In the genomic region with DNA sequence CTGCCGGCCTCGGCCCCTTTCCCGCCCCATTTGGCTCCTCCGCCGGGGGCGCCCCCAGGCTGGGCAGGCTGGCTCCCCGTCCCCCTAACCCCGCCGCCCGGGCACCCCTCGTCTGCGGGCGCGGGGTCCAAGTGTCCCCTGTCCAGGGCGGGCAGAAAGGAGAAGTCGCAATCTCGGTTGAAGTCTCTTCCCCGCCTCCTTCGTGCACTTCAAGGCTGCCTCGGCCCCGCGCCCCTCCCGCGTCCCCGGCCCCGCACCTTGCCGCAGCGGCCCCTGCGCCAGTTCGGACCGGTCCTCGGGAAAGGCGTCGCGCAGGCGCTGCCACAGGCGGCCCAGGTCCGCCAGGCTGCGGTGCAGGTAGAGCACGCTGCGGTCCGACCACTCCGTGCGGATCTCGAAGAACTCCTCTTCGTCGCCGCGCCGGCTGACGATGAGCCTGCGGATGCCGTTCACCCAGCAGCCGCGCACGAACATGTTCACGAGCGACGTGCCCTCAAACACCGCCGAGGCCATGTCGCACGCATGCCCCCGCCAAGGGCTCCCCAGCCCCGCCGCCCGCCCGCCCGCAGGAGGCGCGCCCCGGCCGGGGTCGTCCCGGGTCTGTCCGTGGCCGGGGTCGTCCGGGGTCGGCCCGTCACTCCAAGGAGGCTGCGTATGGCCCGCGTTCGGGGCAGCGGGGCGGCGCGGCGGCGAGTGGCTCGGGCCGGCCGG, we compare ENCODE assay signal across 8 cellular contexts. TPM values are rescaled to one million over a fixed set of nuclear protein-coding genes. Genes with fewer than 3 reads are reported as not detected.
DNase-seq lines count a peak whose midpoint lies in the region; ATAC-seq and TF ChIP-seq lines count a peak whose summit lies in the region.

A gene with protein sequence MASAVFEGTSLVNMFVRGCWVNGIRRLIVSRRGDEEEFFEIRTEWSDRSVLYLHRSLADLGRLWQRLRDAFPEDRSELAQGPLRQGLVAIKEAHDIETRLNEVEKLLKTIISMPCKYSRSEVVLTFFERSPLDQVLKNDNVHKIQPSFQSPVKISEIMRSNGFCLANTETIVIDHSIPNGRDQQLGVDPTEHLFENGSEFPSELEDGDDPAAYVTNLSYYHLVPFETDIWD (minus strand): TSS at position 695 of the 711 bp plus-strand sequence. CDS start 182 bp downstream, at position 513.

- H3K9me3 Mint-ChIP-seq in stimulated activated memory B cell treated with anti-CD40 and anti-IgM and Interleukin-4, amounts not matched to agents 10 μg/mL and 1 μg/mL and 100 μg/mL, for 72 hours = no peaks in the 10 kb centered on the region

- no peaks in the 10 kb centered on the region for H3K9me3 ChIP-seq in PC-9 (ENCODE audit: insufficient read depth, low read depth)

- H3K9me2 ChIP-seq in PC-9 (ENCODE audit: insufficient read depth) = no peaks in the 10 kb centered on the region

- H3K4me1 Mint-ChIP-seq in stimulated activated memory B cell treated with anti-CD40 and anti-IgM and Interleukin-4, amounts not matched to agents 10 μg/mL and 1 μg/mL and 100 μg/mL, for 72 hours = peaks cover 50% of the 10 kb centered on the region

- no peaks in the 10 kb centered on the region for H3K27me3 Mint-ChIP-seq in stimulated activated memory B cell treated with anti-CD40 and anti-IgM and Interleukin-4, amounts not matched to agents 10 μg/mL and 1 μg/mL and 100 μg/mL, for 72 hours

- in situ Hi-C loops in Caki2 (cut with HindIII; ENCODE audit: low pct_unique_long_range_greater_than_20kb, low sequenced_read_pairs) = no loop called here

- peaks cover 33% of the 10 kb centered on the region for H3K79me2 ChIP-seq in PC-9 (ENCODE audit: low read depth)

- H3K36me3 Mint-ChIP-seq in stimulated activated memory B cell treated with anti-CD40 and anti-IgM and Interleukin-4, amounts not matched to agents 10 μg/mL and 1 μg/mL and 100 μg/mL, for 72 hours = peaks cover 19% of the 10 kb centered on the region

- TF ChIP-seq CTCF in PC-9 (conservative IDR thresholded peaks at IDR 0.05) (no peak), cardiac fibroblast (IDR thresholded peaks at IDR 0.05; ENCODE audit: low read depth, low read length) (no peak)

- H3K4me3 ChIP-seq in PC-9 (peak within 1 kb of the TSS; percentile 69), cardiac fibroblast (replicated peaks in 1 of 2; ENCODE audit: low read depth in 2 of 2, low read length in 2 of 2) (peak within 1 kb of the TSS; percentile 86 to 88)

- peak; percentile 24 for DNase-seq in Caki2 (ENCODE audit: low read depth)
- peak in 1 of 2 experiments; percentile 14 for DNase-seq in PC-9
- no peak for DNase-seq in cardiac fibroblast (ENCODE audit: low read depth in 2 of 2)
- DNase-seq in left lobe of liver (ENCODE audit: low spot score) = no peak
- DNase-seq in globus pallidus (ENCODE audit: low spot score) = no peak

- CTCF ChIA-PET in PC-9 (lab: Charles Lee) = interaction anchor here (0.6 kb wide), 1 partner anchor 448 kb away, joined by 4 read pairs; no protein-coding TSS in a partner anchor

- ATAC-seq in GM21723 (IDR thresholded peaks at IDR 0.05; ENCODE audit: unreplicated experiment) = peak; percentile 4
- peak; percentile 2 for ATAC-seq in left lobe of liver
- ATAC-seq in stimulated activated memory B cell treated with anti-CD40 and anti-IgM and Interleukin-4, amounts not matched to agents 10 μg/mL and 1 μg/mL and 100 μg/mL, for 72 hours = peak; percentile 37
- ATAC-seq in HG03196 (IDR thresholded peaks at IDR 0.05; ENCODE audit: unreplicated experiment) = no peak

- peak within 1 kb of the TSS; percentile 88 for H3K4me3 Mint-ChIP-seq in stimulated activated memory B cell treated with anti-CD40 and anti-IgM and Interleukin-4, amounts not matched to agents 10 μg/mL and 1 μg/mL and 100 μg/mL, for 72 hours

- H3K27me3 ChIP-seq in PC-9 (ENCODE audit: insufficient read depth, low read depth) = no peaks in the 10 kb centered on the region

- BruUV-seq in PC-9 (replicated peaks; lab: Mats Ljungman, UMichigan) = no TSS peak

- H3K4me1 ChIP-seq in PC-9 (replicated peaks; ENCODE audit: insufficient read depth) = 0 out of 2 replicates have a peak, but pooled peaks cover 5% of the 10 kb centered on the region

- H3K27ac ChIP-seq in PC-9 = 0 out of 2 replicates have a peak within 1 kb of the TSS, but pooled peaks have one; percentile 26

- H3F3A ChIP-seq in PC-9 (ENCODE audit: insufficient read depth, low read depth) = peaks cover 7% of the 10 kb centered on the region; the same call in 1 of the 2 replicates

- POLR2A ChIA-PET in PC-9 (lab: Charles Lee; ENCODE audit: unreplicated experiment) = interaction anchor here (0.6 to 0.7 kb wide), 2 partner anchors 134 to 265 kb away, joined by 3 read pairs; no protein-coding TSS in a partner anchor

- peak within 1 kb of the TSS; percentile 75 for H2AFZ ChIP-seq in PC-9

- peaks cover 3% of the 10 kb centered on the region; the same call in 1 of the 2 replicates for H4K20me1 ChIP-seq in PC-9 (ENCODE audit: insufficient read depth)

- H3K4me2 ChIP-seq in PC-9 = peak within 1 kb of the TSS; percentile 79

- peak within 1 kb of the TSS; percentile 54 for H3K27ac Mint-ChIP-seq in stimulated activated memory B cell treated with anti-CD40 and anti-IgM and Interleukin-4, amounts not matched to agents 10 μg/mL and 1 μg/mL and 100 μg/mL, for 72 hours

- H3K36me3 ChIP-seq in PC-9 (ENCODE audit: low read depth) = no peaks in the 10 kb centered on the region

- intact Hi-C loops in PC-9 (cut with micrococcal nuclease; ENCODE audit: unreplicated experiment) = no loop called here

RNA-seq across cellular contexts. Expression of the gene that starts here (rescaled TPM):
- 60.5 and 61.3 TPM in 2 replicates for total RNA-seq in Caki2 (2014; rRNA removed; shearing (Covaris generic); ENCODE audit: low replicate concordance)
- 29.3 and 30.8 TPM in 2 replicates for total RNA-seq in PC-9 (2021)
- 55.8 TPM for total RNA-seq in left lobe of liver
